ENCODE assay signal across 28 cellular contexts in the genomic region with DNA sequence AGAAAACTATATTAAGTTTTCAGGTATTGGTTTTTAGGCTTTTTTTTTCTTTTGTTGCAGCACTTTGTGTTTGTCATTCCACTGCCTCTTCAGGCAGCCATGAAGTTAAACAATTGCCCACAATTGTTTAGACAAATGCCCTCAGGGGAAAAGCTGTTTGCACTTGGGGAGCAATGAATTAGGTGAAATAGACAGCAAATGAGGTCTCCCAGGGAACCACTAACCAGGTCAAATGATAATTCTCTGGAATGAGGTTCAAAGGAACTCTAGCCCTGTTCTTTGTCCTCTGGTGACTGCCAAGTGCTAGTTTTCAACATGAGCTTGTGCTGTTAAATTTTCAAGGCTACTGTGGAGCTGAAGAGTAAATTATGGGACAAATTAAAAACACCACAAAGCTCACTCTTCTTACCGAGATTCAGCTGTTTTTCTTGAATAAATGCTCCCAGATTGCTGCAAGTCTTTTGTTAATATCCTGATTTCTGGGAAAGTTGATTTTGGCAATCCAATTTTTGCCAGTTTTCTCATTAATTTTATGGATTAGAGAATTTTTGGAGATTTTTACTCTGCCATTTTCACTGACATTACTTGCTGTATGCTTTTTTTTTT. TPM values are rescaled to one million over a fixed set of nuclear protein-coding genes. Genes with fewer than 3 reads are reported as not detected.
"Had no signal": no experiment of that assay in that cellular context is flagged by ENCODE, and none has a peak within 500 bp of the region (broad histone marks: within the 10 kb centered on the region; RNA-seq: fewer than 3 reads in every experiment).

No MANE protein-coding gene starts in this region.

- DNase-seq: activated CD4-positive, alpha-beta T cell treated with anti-CD3 and anti-CD28 coated beads, Interleukin-2, amount 10 ng/mL, durations not matched to agents 24 days and 14 days; activated CD4-positive, alpha-beta T cell treated with anti-CD3 and anti-CD28 coated beads, Interleukin-2, amount 50 U/mL, for 4 hours; activated CD8-positive, alpha-beta T cell treated with anti-CD3 and anti-CD28 coated beads for 36 hours; activated effector memory CD4-positive, alpha-beta T cell treated with anti-CD3 and anti-CD28 coated beads, Interleukin-2, amount 50 U/mL, for 16 hours; activated naive CD4-positive, alpha-beta T cell; activated naive CD4-positive, alpha-beta T cell treated with anti-CD3 and anti-CD28 coated beads, Interleukin-2, amount 50 U/mL, for 16 hours; activated naive CD8-positive, alpha-beta T cell treated with anti-CD3 and anti-CD28 coated beads for 36 hours; activated T-cell treated with anti-CD3 and anti-CD28 coated beads, Interleukin-2, amount 50 U/mL, for 1 hour; activated T-cell treated with anti-CD3 and anti-CD28 coated beads, Interleukin-2, amount 50 U/mL, for 72 hours; amniotic stem cell; aorta; brain microvascular endothelial cell; central memory CD4-positive, alpha-beta T cell; NCI-H1436 treated with DMSO at 0.1 percent for 48 hours; NCI-H187 treated with DMSO at 0.1 percent for 48 hours; NCI-H2081 treated with DMSO at 0.1 percent for 48 hours; NCI-H345; NCI-H524 treated with DMSO at 0.1 percent for 48 hours; PC-9; Right ventricle myocardium superior; SW 1271; T1000 had no signal

- H3K27ac ChIP-seq: brain microvascular endothelial cell, PC-9 had no signal

- H3K4me3 ChIP-seq: K562, PC-9 had no signal

- H3K4me3 Mint-ChIP-seq: activated CD4-positive, alpha-beta T cell treated with anti-CD3 and anti-CD28 coated beads, Interleukin-2, amount 10 ng/mL, durations not matched to agents 24 days and 14 days; activated CD8-positive, alpha-beta T cell treated with anti-CD3 and anti-CD28 coated beads for 36 hours; activated naive CD8-positive, alpha-beta T cell treated with anti-CD3 and anti-CD28 coated beads for 36 hours; activated T-cell treated with anti-CD3 and anti-CD28 coated beads, Interleukin-2, amount 50 U/mL, for 72 hours; activated T-helper 17 cell treated with anti-CD3 and anti-CD28 coated beads, Interleukin-2, amount 50 U/mL, for 72 hours had no signal

- H3K27me3 ChIP-seq: brain microvascular endothelial cell had no signal

- H3K9me3 Mint-ChIP-seq: activated CD8-positive, alpha-beta T cell treated with anti-CD3 and anti-CD28 coated beads for 36 hours had no signal

- H3K4me2 ChIP-seq: PC-9 had no signal

- H3K27ac Mint-ChIP-seq: activated CD4-positive, alpha-beta T cell treated with anti-CD3 and anti-CD28 coated beads, Interleukin-2, amount 10 ng/mL, durations not matched to agents 24 days and 14 days; activated CD8-positive, alpha-beta T cell treated with anti-CD3 and anti-CD28 coated beads for 36 hours; activated naive CD8-positive, alpha-beta T cell treated with anti-CD3 and anti-CD28 coated beads for 36 hours; activated T-cell treated with anti-CD3 and anti-CD28 coated beads, Interleukin-2, amount 50 U/mL, for 72 hours; activated T-helper 17 cell treated with anti-CD3 and anti-CD28 coated beads, Interleukin-2, amount 50 U/mL, for 72 hours had no signal

- H3K36me3 ChIP-seq: brain microvascular endothelial cell had no signal

- H3K4me1 Mint-ChIP-seq: activated CD4-positive, alpha-beta T cell treated with anti-CD3 and anti-CD28 coated beads, Interleukin-2, amount 10 ng/mL, durations not matched to agents 24 days and 14 days; activated naive CD8-positive, alpha-beta T cell treated with anti-CD3 and anti-CD28 coated beads for 36 hours; activated T-helper 17 cell treated with anti-CD3 and anti-CD28 coated beads, Interleukin-2, amount 50 U/mL, for 72 hours had no signal

- H2AFZ ChIP-seq: PC-9 had no signal

- ATAC-seq: activated CD8-positive, alpha-beta T cell treated with anti-CD3 and anti-CD28 coated beads for 36 hours; activated T-cell treated with anti-CD3 and anti-CD28 coated beads, Interleukin-2, amount 50 U/mL, for 72 hours; activated T-helper 17 cell treated with anti-CD3 and anti-CD28 coated beads, Interleukin-2, amount 50 U/mL, for 72 hours; K562 had no signal

RNA-seq across cellular contexts. Expression of a gene that starts 15.1 kb away (rescaled TPM):
- total RNA-seq: activated CD4-positive, alpha-beta T cell treated with anti-CD3 and anti-CD28 coated beads, Interleukin-2, amount 10 ng/mL, durations not matched to agents 24 days and 14 days; activated CD8-positive, alpha-beta memory T cell treated with anti-CD3 and anti-CD28 coated beads for 36 hours; activated CD8-positive, alpha-beta T cell treated with anti-CD3 and anti-CD28 coated beads for 36 hours; activated T-helper 17 cell treated with anti-CD3 and anti-CD28 coated beads, Interleukin-2, amount 50 U/mL, for 72 hours; aorta; K562; NCI-H460; PC-9; Right ventricle myocardium superior; T-helper 1 cell treated with Interleukin-12 subunit alpha and Interleukin-12 subunit beta and Interleukin-4 antibody, amounts not matched to agents 30 ng/mL and 1 ng/mL, for 36 hours; T-helper 2 cell treated with Interferon-gamma antibody and Interleukin-4, amounts not matched to agents 100 ng/mL and 5 ng/mL, for 36 hours had no signal
- polyA plus RNA-seq: K562 had no signal
